ENCODE assay signal across 8 cellular contexts in the genomic region with DNA sequence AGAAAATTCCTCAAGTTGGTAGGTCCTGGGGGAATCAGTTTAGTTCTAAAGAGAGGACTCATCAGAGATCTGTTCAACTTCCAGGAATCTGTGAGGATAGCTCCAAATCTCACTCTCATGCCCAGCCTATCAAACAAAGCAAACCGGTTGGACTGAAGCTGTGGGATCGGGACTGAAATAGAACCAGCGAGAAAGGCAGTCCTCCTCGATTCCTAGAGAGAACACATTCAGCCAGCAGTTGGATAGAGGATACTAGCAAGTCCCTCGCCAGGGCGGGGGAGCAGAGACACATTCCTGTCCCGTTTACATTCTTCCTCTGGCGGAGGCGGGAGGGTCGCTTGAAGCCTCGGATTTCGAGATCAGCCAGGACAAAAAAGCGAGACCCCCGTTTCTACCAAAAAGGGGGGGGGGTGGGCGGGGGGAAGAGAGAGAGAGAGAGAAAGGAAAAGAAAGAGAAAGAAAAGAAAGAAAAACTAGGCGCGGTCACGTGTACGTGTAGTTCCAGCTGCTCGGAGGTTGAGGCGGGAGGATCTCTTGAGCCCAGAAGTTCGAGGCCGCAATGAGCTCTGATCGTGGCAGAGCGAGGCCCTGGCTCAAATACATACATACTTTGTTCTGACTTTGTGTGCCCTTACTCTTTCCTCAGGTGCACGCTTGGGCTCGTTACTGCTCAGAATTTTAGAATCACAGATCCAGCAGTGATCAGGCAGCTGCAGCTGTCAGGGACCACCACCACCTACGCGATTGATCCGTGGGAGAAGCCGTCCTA. TPM values are rescaled to one million over a fixed set of nuclear protein-coding genes. Genes with fewer than 3 reads are reported as not detected.
DNase-seq lines count a peak whose midpoint lies in the region; ATAC-seq and TF ChIP-seq lines count a peak whose summit lies in the region.

No MANE protein-coding gene starts in this region.

- H3K9me3 ChIP-seq in left ventricle myocardium inferior (replicated peaks): peaks cover 3% of the 10 kb centered on the region

- peak overlapping the region; percentile 81 for H3K27ac ChIP-seq in left ventricle myocardium inferior (replicated peaks)

- peaks cover 18% of the 10 kb centered on the region for H3K27me3 ChIP-seq in left ventricle myocardium inferior (ENCODE audit: low read depth)

- DNase-seq in AG20443 (ENCODE audit: low spot score): peak; percentile 94
- peak; percentile 97 for DNase-seq in HFFc6
- DNase-seq in NCI-H82 treated with DMSO at 0.1 percent for 48 hours (lab: John Stamatoyannopoulos, UW; ENCODE audit: unreplicated experiment): peak; percentile 93
- DNase-seq in astrocyte of the hippocampus (ENCODE audit: low read depth, low spot score): peak; percentile 96
- peak; percentile 71 for DNase-seq in left ventricle myocardium inferior
- peak; percentile 91 for DNase-seq in osteocyte (ENCODE audit: extremely low spot score, unreplicated experiment)

- H3K9me3 Mint-ChIP-seq in HFFc6 (peaks cover 4% of the 10 kb centered on the region; the same call in 1 of the 2 replicates), osteocyte (ENCODE audit: unreplicated experiment) (peaks cover 4% of the 10 kb centered on the region)

- H3K27me3 Mint-ChIP-seq in HFFc6 (ENCODE audit: insufficient read depth) (peaks cover 7% of the 10 kb centered on the region), osteocyte (ENCODE audit: unreplicated experiment) (no peaks in the 10 kb centered on the region)

- H3K4me3 Mint-ChIP-seq in HFFc6 (peak overlapping the region; percentile 91), osteocyte (ENCODE audit: unreplicated experiment) (peak overlapping the region; percentile 84)

- H3K27ac Mint-ChIP-seq in HFFc6: peak overlapping the region; percentile 82
- peak overlapping the region; percentile 80 for H3K27ac Mint-ChIP-seq in osteocyte (ENCODE audit: unreplicated experiment)

- peaks cover 8% of the 10 kb centered on the region; the same call in 1 of the 2 replicates for H3K36me3 Mint-ChIP-seq in HFFc6 (ENCODE audit: low read depth)
- H3K36me3 Mint-ChIP-seq in osteocyte (ENCODE audit: unreplicated experiment): no peaks in the 10 kb centered on the region

- H3K4me1 Mint-ChIP-seq in HFFc6 (ENCODE audit: low read depth) (peaks cover 49% of the 10 kb centered on the region), osteocyte (ENCODE audit: unreplicated experiment) (peaks cover 34% of the 10 kb centered on the region)

- H3K36me3 ChIP-seq in left ventricle myocardium inferior: no peaks in the 10 kb centered on the region

- no peak for TF ChIP-seq CTCF in HFFc6 (IDR thresholded peaks at IDR 0.05)
- no peak for TF ChIP-seq CTCF in left ventricle myocardium inferior (IDR thresholded peaks at IDR 0.05; ENCODE audit: borderline replicate concordance)
- no peak for TF ChIP-seq CTCF in osteocyte (IDR thresholded peaks at IDR 0.05)

- H3K4me1 ChIP-seq in left ventricle myocardium inferior: peaks cover 28% of the 10 kb centered on the region

- H3K4me3 ChIP-seq in left ventricle myocardium inferior: peak overlapping the region; percentile 72

- ATAC-seq in GM18867 (IDR thresholded peaks at IDR 0.05; ENCODE audit: unreplicated experiment) (no peak), GM21619 (IDR thresholded peaks at IDR 0.05; ENCODE audit: unreplicated experiment) (no peak)

- intact Hi-C loops in left ventricle myocardium inferior (cut with micrococcal nuclease): no loop called here

RNA-seq across cellular contexts. Expression of gene ZNF311, which starts 19.5 kb away (rescaled TPM):
- total RNA-seq in HFFc6 (2021; fragmentation: NEBNext Ultra II Directional; extraction: Animal tissue kit (Norgen Biotek cat#: 25700)): under 1 TPM; 0.17 to 0.34 (median 0.21) TPM
- total RNA-seq in left ventricle myocardium inferior (0.36 TPM), osteocyte (1.5 and 1.7 TPM in 2 replicates)

RNA-seq across cellular contexts. Expression of gene OR2W1, which starts 59.4 kb away (rescaled TPM):
- not detected for total RNA-seq in HFFc6 (2021; fragmentation: NEBNext Ultra II Directional; extraction: Animal tissue kit (Norgen Biotek cat#: 25700))
- not detected for total RNA-seq in left ventricle myocardium inferior
- not detected in 2 replicates for total RNA-seq in osteocyte
